19 cellular contexts compared by ENCODE assay signal in the genomic region with DNA sequence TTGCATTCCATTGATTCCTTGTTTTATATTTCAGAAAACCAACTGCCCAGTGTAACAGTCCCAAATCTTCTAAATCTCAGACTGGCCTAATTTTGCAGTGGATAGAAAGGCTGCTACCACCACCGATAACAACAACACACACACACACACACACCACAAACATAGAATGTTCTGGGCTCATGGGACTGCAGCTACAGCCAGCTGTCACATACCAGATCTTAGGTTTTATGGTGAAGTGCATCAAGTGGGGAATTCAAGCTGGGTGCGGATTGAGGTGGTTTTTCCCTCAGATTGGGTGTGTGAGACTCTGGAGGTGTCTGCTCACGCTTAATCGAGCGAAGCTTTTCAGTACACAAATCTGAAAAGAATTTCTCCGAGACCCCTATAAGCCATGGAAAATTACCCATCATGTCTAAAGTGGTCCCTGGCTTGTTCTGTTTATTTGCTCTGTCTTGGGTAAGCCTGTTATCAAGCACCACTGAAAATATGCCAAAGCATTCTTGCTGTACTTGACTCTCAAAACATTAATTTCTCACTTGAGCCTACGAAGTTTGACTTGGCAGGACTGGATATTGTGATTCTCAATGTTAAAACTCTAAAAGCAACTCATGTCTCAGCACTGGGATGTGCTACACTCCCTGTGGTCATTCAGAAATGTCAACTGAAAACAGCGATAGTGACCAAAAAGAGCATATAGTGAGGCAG.
DNase-seq lines count a peak whose midpoint lies in the region; ATAC-seq, FAIRE-seq and TF ChIP-seq lines count a peak whose summit lies in the region.
"Had no signal": no experiment of that assay in that cellular context is flagged by ENCODE, and none has a peak within 500 bp of the region (broad histone marks: within the 10 kb centered on the region; RNA-seq: fewer than 3 reads in every experiment).

No MANE protein-coding gene starts in this region.

- H3K27me3 Mint-ChIP-seq in activated CD8-positive, alpha-beta T cell treated with anti-CD3 and anti-CD28 coated beads, Interleukin-2, amount 10 ng/mL, durations not matched to agents 7 days and 5 days (ENCODE audit: low read depth): peaks cover 5% of the 10 kb centered on the region

- H3K27ac ChIP-seq in K562 (ENCODE audit: extremely low read depth, low read depth, low read length) (peak overlapping the region; percentile 18; the same call in 1 of the 3 replicates), smooth muscle cell (ENCODE audit: low read depth) (no peak overlapping the region), brain microvascular endothelial cell (no peak overlapping the region)
- H3K27ac ChIP-seq: GM23248 had no signal

- CTCF ChIA-PET in K562 (lab: Yijun Ruan, JAX; ENCODE audit: low intra/inter-chr PET ratio): no interaction called here
- CTCF ChIA-PET in activated CD8-positive, alpha-beta T cell treated with anti-CD3 and anti-CD28 coated beads, Interleukin-2, amount 10 ng/mL, durations not matched to agents 7 days and 5 days (lab: Charles Lee): no interaction called here

- no peaks in the 10 kb centered on the region for H3K36me3 Mint-ChIP-seq in activated CD8-positive, alpha-beta T cell treated with anti-CD3 and anti-CD28 coated beads, Interleukin-2, amount 10 ng/mL, durations not matched to agents 7 days and 5 days (ENCODE audit: low read depth)

- DNase-seq in DMS79 (lab: John Stamatoyannopoulos, UW) (peak; percentile 75), K562 (ENCODE audit: extremely low read depth in 1 of 4, low spot score in 3 of 4) (no peak), iris pigment epithelial cell (ENCODE audit: low read depth) (peak; percentile 29), smooth muscle cell (lab: John Stamatoyannopoulos, UW; ENCODE audit: unreplicated experiment) (no peak), foreskin fibroblast (no peak), brain microvascular endothelial cell (no peak)
- DNase-seq in activated CD8-positive, alpha-beta T cell treated with anti-CD3 and anti-CD28 coated beads, Interleukin-2, amount 10 ng/mL, durations not matched to agents 7 days and 5 days: no peak
- DNase-seq: activated B cell treated with CpG ODN at 0.5 μM for 24 hours; activated CD8-positive, alpha-beta memory T cell treated with anti-CD3 and anti-CD28 coated beads for 24 hours; amygdala; EL; GM23248; naive thymus-derived CD4-positive, alpha-beta T cell; NCI-H1694 treated with DMSO at 0.1 percent for 48 hours; RPMI8226; stimulated activated CD4-positive, alpha-beta T cell treated with anti-CD3 and anti-CD28 coated beads, Interleukin-2, amount 100 ng/mL, for 24 hours had no signal

- H3K4me1 Mint-ChIP-seq in activated CD8-positive, alpha-beta T cell treated with anti-CD3 and anti-CD28 coated beads, Interleukin-2, amount 10 ng/mL, durations not matched to agents 7 days and 5 days (ENCODE audit: low read depth): no peaks in the 10 kb centered on the region
- H3K4me1 Mint-ChIP-seq: activated B cell treated with CpG ODN at 0.5 μM for 24 hours had no signal

- no peak for TF ChIP-seq POLR2A in K562 (conservative IDR thresholded peaks at IDR 0.05)

- no peak for FAIRE-seq in K562 (lab: Jason Lieb, UNC)

- ATAC-seq in K562 (no peak), GM18498 (IDR thresholded peaks at IDR 0.05; ENCODE audit: unreplicated experiment) (no peak)
- no peak for ATAC-seq in activated CD8-positive, alpha-beta T cell treated with anti-CD3 and anti-CD28 coated beads, Interleukin-2, amount 10 ng/mL, durations not matched to agents 7 days and 5 days
- ATAC-seq: naive thymus-derived CD4-positive, alpha-beta T cell had no signal

- H3F3A ChIP-seq in smooth muscle cell (ENCODE audit: low read depth): no peaks in the 10 kb centered on the region

- no peaks in the 10 kb centered on the region for H3K9me1 ChIP-seq in K562 (ENCODE audit: control insufficient read depth, insufficient read depth, low read length)

- H3K36me3 ChIP-seq in K562 (ENCODE audit: control insufficient read depth, insufficient read depth, low read length) (no peaks in the 10 kb centered on the region; the same call in 2 of the 3 replicates), smooth muscle cell (ENCODE audit: low read depth) (no peaks in the 10 kb centered on the region), brain microvascular endothelial cell (replicated peaks) (no peaks in the 10 kb centered on the region)

- H3K4me3 Mint-ChIP-seq in activated CD8-positive, alpha-beta T cell treated with anti-CD3 and anti-CD28 coated beads, Interleukin-2, amount 10 ng/mL, durations not matched to agents 7 days and 5 days: no peak overlapping the region
- H3K4me3 Mint-ChIP-seq: activated B cell treated with CpG ODN at 0.5 μM for 24 hours; naive thymus-derived CD4-positive, alpha-beta T cell; T-helper 1 cell treated with Interleukin-12 subunit alpha and Interleukin-12 subunit beta and Interleukin-4 antibody, amounts not matched to agents 30 μg/mL and 1 μg/mL, for 36 hours had no signal

- H3K27me3 ChIP-seq in K562 (ENCODE audit: control insufficient read depth in 2 of 2, insufficient read depth in 2 of 2, low read length in 2 of 2) (no peaks in the 10 kb centered on the region), smooth muscle cell (ENCODE audit: low read depth) (no peaks in the 10 kb centered on the region), brain microvascular endothelial cell (replicated peaks) (no peaks in the 10 kb centered on the region)

- H2AFZ ChIP-seq in K562 (ENCODE audit: low read depth, low read length) (peak overlapping the region; percentile 67), smooth muscle cell (ENCODE audit: low read depth) (peak overlapping the region; percentile 72)
- H2AFZ ChIP-seq: GM23248 had no signal

- no peak overlapping the region for H3K27ac Mint-ChIP-seq in activated CD8-positive, alpha-beta T cell treated with anti-CD3 and anti-CD28 coated beads, Interleukin-2, amount 10 ng/mL, durations not matched to agents 7 days and 5 days
- H3K27ac Mint-ChIP-seq: activated B cell treated with CpG ODN at 0.5 μM for 24 hours; activated T-helper 2 cell treated with anti-CD3 and anti-CD28 coated beads, Interferon-gamma antibody, Interleukin-2, Interleukin-4, amounts not matched to agents 10 μg/mL and 5 μg/mL and 100 μg/mL, durations not matched to agents 14 hours and 24 hours and 36 hours; naive thymus-derived CD4-positive, alpha-beta T cell; T-helper 1 cell treated with Interleukin-12 subunit alpha and Interleukin-12 subunit beta and Interleukin-4 antibody, amounts not matched to agents 30 μg/mL and 1 μg/mL, for 36 hours had no signal

- TF ChIP-seq EP300 in K562 (IDR thresholded peaks at IDR 0.05; ENCODE audit: low read length): no peak

- H3K9me3 ChIP-seq in K562 (replicated peaks; ENCODE audit: control insufficient read depth, insufficient read depth, low read depth, low read length) (no peaks in the 10 kb centered on the region), smooth muscle cell (replicated peaks; ENCODE audit: low read depth) (no peaks in the 10 kb centered on the region)

- intact Hi-C loops in K562 (cut with micrococcal nuclease): no loop called here

- H3K9me3 Mint-ChIP-seq in activated CD8-positive, alpha-beta T cell treated with anti-CD3 and anti-CD28 coated beads, Interleukin-2, amount 10 ng/mL, durations not matched to agents 7 days and 5 days (ENCODE audit: insufficient read depth): no peaks in the 10 kb centered on the region
- H3K9me3 Mint-ChIP-seq: activated B cell treated with CpG ODN at 0.5 μM for 24 hours; activated T-helper 2 cell treated with anti-CD3 and anti-CD28 coated beads, Interferon-gamma antibody, Interleukin-2, Interleukin-4, amounts not matched to agents 10 μg/mL and 5 μg/mL and 100 μg/mL, durations not matched to agents 14 hours and 24 hours and 36 hours; T-helper 1 cell treated with Interleukin-12 subunit alpha and Interleukin-12 subunit beta and Interleukin-4 antibody, amounts not matched to agents 30 μg/mL and 1 μg/mL, for 36 hours had no signal

- no peak for TF ChIP-seq RAD21 in K562 (CRISPR knock-in tag; conservative IDR thresholded peaks at IDR 0.05 in 1 of 2, IDR thresholded peaks at IDR 0.05 in 1 of 2)

- H4K20me1 ChIP-seq in K562 (replicated peaks; ENCODE audit: control insufficient read depth, insufficient read depth, low read length): no peaks in the 10 kb centered on the region
- no peaks in the 10 kb centered on the region for H4K20me1 ChIP-seq in smooth muscle cell (ENCODE audit: low read depth)

- in situ Hi-C loops in K562 (cut with MboI): no loop called here
- in situ Hi-C loops in brain microvascular endothelial cell (cut with HindIII; ENCODE audit: low pct_ligation_motif_present, low sequenced_read_pairs): no loop called here

- POLR2A ChIA-PET in K562 (lab: Yijun Ruan, JAX): interaction anchor here (1.2 kb wide), 1 partner anchor 8 kb away, joined by 3 read pairs; no protein-coding TSS in a partner anchor
- POLR2A ChIA-PET in activated CD8-positive, alpha-beta T cell treated with anti-CD3 and anti-CD28 coated beads, Interleukin-2, amount 10 ng/mL, durations not matched to agents 7 days and 5 days (lab: Charles Lee): no interaction called here

- H3K4me1 ChIP-seq in K562 (replicated peaks in 1 of 2; ENCODE audit: control insufficient read depth in 2 of 2, insufficient read depth in 2 of 2, low read length in 2 of 2) (peaks cover 15 to 25% of the 10 kb centered on the region in 2 experiments), smooth muscle cell (ENCODE audit: low read depth) (peaks cover 6% of the 10 kb centered on the region)

- no TSS peak for BruUV-seq in K562 (replicated peaks; lab: Mats Ljungman, UMichigan)

- TF ChIP-seq CTCF in K562 (IDR thresholded peaks at IDR 0.05 in 2 of 3, conservative IDR thresholded peaks at IDR 0.05 in 1 of 3; ENCODE audit: insufficient read depth in 2 of 3, low read depth in 1 of 3, low read length in 3 of 3) (no peak), smooth muscle cell (IDR thresholded peaks at IDR 0.05; ENCODE audit: borderline replicate concordance, insufficient read depth, poor library complexity, severe bottlenecking) (no peak), foreskin fibroblast (IDR thresholded peaks at IDR 0.05; ENCODE audit: low read depth, low read length) (no peak), brain microvascular endothelial cell (IDR thresholded peaks at IDR 0.05; ENCODE audit: low read depth, low read length, missing control alignments) (no peak)

- H3K9ac ChIP-seq in K562 (ENCODE audit: insufficient read depth in 1 of 2, low read depth in 2 of 2, low read length in 2 of 2) (no peak overlapping the region), smooth muscle cell (ENCODE audit: low read depth) (no peak overlapping the region)
- H3K9ac ChIP-seq: GM23248 had no signal

- WGBS in K562 (ENCODE audit: insufficient coverage, low coverage, missing lambda C conversion rate): 58% methylated on average over 8 of the region's 8 CpGs
- WGBS in smooth muscle cell (ENCODE audit: low lambda C conversion rate): 83% methylated on average over 8 of the region's 8 CpGs

- H3K4me3 ChIP-seq in K562 (no peak overlapping the region), smooth muscle cell (no peak overlapping the region), foreskin fibroblast (ENCODE audit: low read depth in 1 of 2, low read length in 2 of 2) (no peak overlapping the region), brain microvascular endothelial cell (ENCODE audit: low read depth, low read length) (no peak overlapping the region)
- H3K4me3 ChIP-seq: GM23248 had no signal

- H3K79me2 ChIP-seq in K562 (ENCODE audit: control insufficient read depth, insufficient read depth, low read length): no peaks in the 10 kb centered on the region
- no peaks in the 10 kb centered on the region for H3K79me2 ChIP-seq in smooth muscle cell (ENCODE audit: low read depth)

- H3K4me2 ChIP-seq in K562 (ENCODE audit: insufficient read depth, low read length) (no peak overlapping the region), smooth muscle cell (no peak overlapping the region)

Comparison
In these comparisons a context has a peak if more than half of its experiments do, and no peak if none do; other contexts are left out.
1. DNase-seq: peak in DMS79 (single experiment) and iris pigment epithelial cell (single experiment); none in K562 (0 of 4), smooth muscle cell (single experiment), activated CD8-positive, alpha-beta T cell treated with anti-CD3 and anti-CD28 coated beads, Interleukin-2, amount 10 ng/mL, durations not matched to agents 7 days and 5 days (single experiment), foreskin fibroblast (0 of 2) and brain microvascular endothelial cell (single experiment).